ENCODE assay signal across 9 cellular contexts in genomic region chr14:102500190-102500661, GRCh38. TPM values are rescaled to one million over a fixed set of nuclear protein-coding genes. Genes with fewer than 3 reads are reported as not detected.
DNase-seq lines count a peak whose midpoint lies in the region; ATAC-seq and TF ChIP-seq lines count a peak whose summit lies in the region.
"Had no signal": no experiment of that assay in that cellular context is flagged by ENCODE, and none has a peak within 500 bp of the region (broad histone marks: within the 10 kb centered on the region; RNA-seq: fewer than 3 reads in every experiment).

No MANE protein-coding gene starts in this region.

- peak overlapping the region; percentile 81 for H3K27ac Mint-ChIP-seq in stimulated activated naive CD8-positive, alpha-beta T cell treated with anti-CD3 and anti-CD28 coated beads, Interleukin-15, Interleukin-2, amounts not matched to agents 100 ng/mL and 50 ng/mL, for 24 hours
- H3K27ac Mint-ChIP-seq: nephron had no signal

- H3K36me3 Mint-ChIP-seq in stimulated activated naive CD8-positive, alpha-beta T cell treated with anti-CD3 and anti-CD28 coated beads, Interleukin-15, Interleukin-2, amounts not matched to agents 100 ng/mL and 50 ng/mL, for 24 hours (ENCODE audit: low read depth) = no peaks in the 10 kb centered on the region

- H3K4me1 Mint-ChIP-seq in stimulated activated naive CD8-positive, alpha-beta T cell treated with anti-CD3 and anti-CD28 coated beads, Interleukin-15, Interleukin-2, amounts not matched to agents 100 ng/mL and 50 ng/mL, for 24 hours (ENCODE audit: low read depth) = peaks cover 8% of the 10 kb centered on the region
- H3K4me1 Mint-ChIP-seq: nephron had no signal

- H3K4me1 ChIP-seq in mucosa of descending colon (ENCODE audit: low read depth) = peaks cover 7% of the 10 kb centered on the region

- no peaks in the 10 kb centered on the region for H3K9me3 ChIP-seq in mucosa of descending colon

- TF ChIP-seq CTCF in mucosa of descending colon (IDR thresholded peaks at IDR 0.05) = no peak

- no peak overlapping the region for H3K4me3 Mint-ChIP-seq in stimulated activated naive CD8-positive, alpha-beta T cell treated with anti-CD3 and anti-CD28 coated beads, Interleukin-15, Interleukin-2, amounts not matched to agents 100 ng/mL and 50 ng/mL, for 24 hours
- H3K4me3 Mint-ChIP-seq: nephron had no signal

- ATAC-seq in stimulated activated naive CD8-positive, alpha-beta T cell treated with anti-CD3 and anti-CD28 coated beads, Interleukin-15, Interleukin-2, amounts not matched to agents 100 U/mL and 50 U/mL, for 24 hours = no peak
- ATAC-seq in mucosa of descending colon = peak; percentile 34
- ATAC-seq in HG02840 (IDR thresholded peaks at IDR 0.05; ENCODE audit: low FRiP score, unreplicated experiment) = no peak
- no peak for ATAC-seq in HG02571 (IDR thresholded peaks at IDR 0.05; ENCODE audit: unreplicated experiment)
- ATAC-seq in SK-N-SH treated with all-trans-retinoic acid at 6 μM for 48 hours = no peak

- intact Hi-C loops in mucosa of descending colon (cut with DNase I, micrococcal nuclease) = no loop called here

- no peaks in the 10 kb centered on the region for H3K9me3 Mint-ChIP-seq in stimulated activated naive CD8-positive, alpha-beta T cell treated with anti-CD3 and anti-CD28 coated beads, Interleukin-15, Interleukin-2, amounts not matched to agents 100 ng/mL and 50 ng/mL, for 24 hours
- H3K9me3 Mint-ChIP-seq: nephron had no signal

- H3K36me3 ChIP-seq in mucosa of descending colon (ENCODE audit: low read depth) = no peaks in the 10 kb centered on the region

- no peaks in the 10 kb centered on the region for H3K27me3 Mint-ChIP-seq in stimulated activated naive CD8-positive, alpha-beta T cell treated with anti-CD3 and anti-CD28 coated beads, Interleukin-15, Interleukin-2, amounts not matched to agents 100 ng/mL and 50 ng/mL, for 24 hours

- no peak for DNase-seq in stimulated activated naive CD8-positive, alpha-beta T cell treated with anti-CD3 and anti-CD28 coated beads, Interleukin-15, Interleukin-2, amounts not matched to agents 100 U/mL and 50 U/mL, for 24 hours
- DNase-seq in dermis blood vessel endothelial cell (peak; percentile 86), mucosa of descending colon (peak in 1 of 3 donors; percentile 54), NCI-H2171 treated with DMSO at 0.1 percent for 48 hours (lab: John Stamatoyannopoulos, UW) (no peak)

- no peak overlapping the region for H3K4me3 ChIP-seq in mucosa of descending colon

TF ChIP-seq in SK-N-SH treated with all-trans-retinoic acid at 6 μM for 48 hours, 23 proteins besides CTCF, POLR2A, EP300 and RAD21:
- no peak for TF ChIP-seq TCF4 (CRISPR knock-in tag; IDR thresholded peaks at IDR 0.05; ENCODE audit: borderline replicate concordance)

RNA-seq across cellular contexts. Expression of gene ANKRD9, which starts 9.3 kb away (rescaled TPM):
- total RNA-seq in dermis blood vessel endothelial cell = 20.3 and 24.2 TPM in 2 replicates
- 100 to 1,000 TPM in 1 of 3 donors, 10 to 100 TPM in 2; 75.6 to 100 (median 84.7) TPM for total RNA-seq in mucosa of descending colon
